Comparison of ENCODE assay signal across 19 cellular contexts in genomic region chr11:127199306-127199801, GRCh38.
DNase-seq lines count a peak whose midpoint lies in the region; ATAC-seq and TF ChIP-seq lines count a peak whose summit lies in the region.
"Had no signal": no experiment of that assay in that cellular context is flagged by ENCODE, and none has a peak within 500 bp of the region (broad histone marks: within the 10 kb centered on the region; RNA-seq: fewer than 3 reads in every experiment).

No MANE protein-coding gene starts in this region.

- H3K4me1 ChIP-seq in RWPE2 (ENCODE audit: insufficient read depth, poor library complexity, severe bottlenecking) (no peaks in the 10 kb centered on the region), mesendoderm (ENCODE audit: control insufficient read depth, low read depth, low read length) (no peaks in the 10 kb centered on the region), H9 (ENCODE audit: insufficient read depth, low read length) (no peaks in the 10 kb centered on the region)

- H3K9me3 Mint-ChIP-seq in activated T-helper 17 cell treated with anti-CD3 and anti-CD28 coated beads, Interleukin-2, amount 50 U/mL, for 72 hours = no peaks in the 10 kb centered on the region
- H3K9me3 Mint-ChIP-seq in H9 = peaks cover 6 to 18% of the 10 kb centered on the region in 2 experiments; a peak in 4 of 5 replicates

- H2BK15ac ChIP-seq in mesendoderm (replicated peaks; ENCODE audit: low read depth) (no peak overlapping the region), H9 (ENCODE audit: low read depth, low read length) (no peak overlapping the region)

- H3K4me1 Mint-ChIP-seq in activated T-helper 17 cell treated with anti-CD3 and anti-CD28 coated beads, Interleukin-2, amount 50 U/mL, for 72 hours = no peaks in the 10 kb centered on the region
- H3K4me1 Mint-ChIP-seq in H9 = peaks cover 0 to 3% of the 10 kb centered on the region in 2 experiments; a peak in 1 of 4 replicates
- H3K4me1 Mint-ChIP-seq: IgD-negative memory B cell had no signal

- no CpG with 5 or more reads among the region's 3 CpGs for WGBS in mesendoderm (ENCODE audit: extremely low coverage, insufficient coverage, low lambda C conversion rate)
- no CpG with 5 or more reads among the region's 3 CpGs for WGBS in H9 (ENCODE audit: extremely low coverage, insufficient read length, low lambda C conversion rate)

- H3K27me3 ChIP-seq in RWPE2 (ENCODE audit: insufficient read depth, poor library complexity, severe bottlenecking) = peaks cover 17% of the 10 kb centered on the region
- no peaks in the 10 kb centered on the region for H3K27me3 ChIP-seq in mesendoderm (ENCODE audit: insufficient read depth, low read length, poor library complexity)
- H3K27me3 ChIP-seq in H9 (ENCODE audit: insufficient read depth, low read length) = no peaks in the 10 kb centered on the region

- H2BK120ac ChIP-seq in mesendoderm (ENCODE audit: low read depth, low read length) = no peak overlapping the region
- no peak overlapping the region for H2BK120ac ChIP-seq in H9 (ENCODE audit: low read depth, low read length, poor library complexity, severe bottlenecking)

- no peaks in the 10 kb centered on the region for H3K9me3 ChIP-seq in RWPE2 (ENCODE audit: severe bottlenecking)
- no peaks in the 10 kb centered on the region for H3K9me3 ChIP-seq in H9 (ENCODE audit: control insufficient read depth, low read depth, low read length)

- H3T11ph ChIP-seq in H9 (ENCODE audit: low read length) = no peak overlapping the region

- H3K79me1 ChIP-seq in mesendoderm (ENCODE audit: low read length) (no peaks in the 10 kb centered on the region), H9 (ENCODE audit: insufficient read depth, low read depth, low read length, poor library complexity, severe bottlenecking) (no peaks in the 10 kb centered on the region)

- H3K14ac ChIP-seq in H9 (ENCODE audit: insufficient read depth, low read length) = no peak overlapping the region

- H3K79me2 ChIP-seq in mesendoderm (ENCODE audit: control insufficient read depth, insufficient read depth, low read length) (no peaks in the 10 kb centered on the region), H9 (ENCODE audit: insufficient read depth, low read length) (no peaks in the 10 kb centered on the region)

- H3K4me3 Mint-ChIP-seq in activated T-helper 17 cell treated with anti-CD3 and anti-CD28 coated beads, Interleukin-2, amount 50 U/mL, for 72 hours = no peak overlapping the region
- no peak overlapping the region for H3K4me3 Mint-ChIP-seq in H9
- H3K4me3 Mint-ChIP-seq: IgD-negative memory B cell had no signal

- no peak overlapping the region for H4K91ac ChIP-seq in H9 (ENCODE audit: insufficient read length, low read depth, low read length)

- H3K56ac ChIP-seq in mesendoderm (ENCODE audit: low read length) = no peak overlapping the region
- no peak overlapping the region for H3K56ac ChIP-seq in H9 (ENCODE audit: insufficient read length, low read depth, low read length)

- H3K18ac ChIP-seq in mesendoderm (ENCODE audit: low read length) (no peak overlapping the region), H9 (ENCODE audit: insufficient read length, low read depth, low read length) (no peak overlapping the region)

- no peak overlapping the region for H3K4ac ChIP-seq in mesendoderm (ENCODE audit: low read depth, low read length)
- H3K4ac ChIP-seq in H9 (ENCODE audit: low read depth, low read length) = no peak overlapping the region

- H2BK12ac ChIP-seq in H9 (ENCODE audit: insufficient read length, low read depth, low read length) = no peak overlapping the region

- no peak overlapping the region for H3K23ac ChIP-seq in mesendoderm (ENCODE audit: low read length)
- no peak overlapping the region for H3K23ac ChIP-seq in H9 (ENCODE audit: insufficient read length, low read depth, low read length)

- H3K27ac ChIP-seq in RWPE2 (ENCODE audit: poor library complexity, severe bottlenecking) (no peak overlapping the region), mesendoderm (ENCODE audit: low read depth, low read length) (no peak overlapping the region), H9 (ENCODE audit: insufficient read length, low read depth, low read length) (no peak overlapping the region)
- H3K27ac ChIP-seq: KMS-11, RWPE1 had no signal

- no peaks in the 10 kb centered on the region for H3K23me2 ChIP-seq in H9 (ENCODE audit: insufficient read length, low read depth, low read length, poor library complexity, severe bottlenecking)

- H4K8ac ChIP-seq in mesendoderm (ENCODE audit: low read depth, low read length) (no peak overlapping the region), H9 (replicated peaks; ENCODE audit: insufficient read length, low read depth, low read length) (no peak overlapping the region)

- DNase-seq in Daoy (ENCODE audit: low read depth) = peak; percentile 7
- DNase-seq in RWPE2 (ENCODE audit: low spot score) = no peak
- DNase-seq in epithelial cell of esophagus (ENCODE audit: low read depth) = peak; percentile 6
- peak; percentile 75 for DNase-seq in mesendoderm
- DNase-seq in glomerular visceral epithelial cell (ENCODE audit: extremely low spot score) = no peak
- no peak for DNase-seq in H9
- DNase-seq: Calu3, DMS79 treated with DMSO at 0.1 percent for 48 hours, NCI-H1092 treated with DMSO at 0.1 percent for 48 hours, NCI-H1436, NCI-H187 treated with DMSO at 0.1 percent for 48 hours, NCI-H446 treated with DMSO at 0.1 percent for 48 hours, NCI-H69 had no signal

- no peaks in the 10 kb centered on the region for H4K20me1 ChIP-seq in H9 (ENCODE audit: control insufficient read depth, insufficient read depth, insufficient read length)

- no peak overlapping the region for H3K27ac Mint-ChIP-seq in activated T-helper 17 cell treated with anti-CD3 and anti-CD28 coated beads, Interleukin-2, amount 50 U/mL, for 72 hours
- H3K27ac Mint-ChIP-seq in H9 = no peak overlapping the region
- H3K27ac Mint-ChIP-seq: IgD-negative memory B cell had no signal

- H3K4me2 ChIP-seq in mesendoderm (ENCODE audit: low read length) = no peak overlapping the region
- H3K4me2 ChIP-seq in H9 (ENCODE audit: insufficient read depth, insufficient read length, low read length) = no peak overlapping the region
- H3K4me2 ChIP-seq: KMS-11 had no signal

- H3K36me3 Mint-ChIP-seq in activated T-helper 17 cell treated with anti-CD3 and anti-CD28 coated beads, Interleukin-2, amount 50 U/mL, for 72 hours (ENCODE audit: low read depth) = no peaks in the 10 kb centered on the region
- H3K36me3 Mint-ChIP-seq in H9 (ENCODE audit: insufficient read depth in 1 of 3, low read depth in 3 of 3) = peaks cover 0 to 4% (median 0%) of the 10 kb centered on the region in 3 experiments; a peak in 1 of 7 replicates
- H3K36me3 Mint-ChIP-seq: IgD-negative memory B cell had no signal

- no peak overlapping the region for H4K5ac ChIP-seq in mesendoderm (ENCODE audit: low read length)
- H4K5ac ChIP-seq in H9 (ENCODE audit: insufficient read length, low read depth, low read length) = no peak overlapping the region

- H2BK5ac ChIP-seq in mesendoderm (ENCODE audit: low read length) = no peak overlapping the region
- no peak overlapping the region for H2BK5ac ChIP-seq in H9 (ENCODE audit: insufficient read length, low read length)

- 0 out of 3 replicates have a peak, but pooled peaks have one; percentile 36 for ATAC-seq in RWPE2 (ENCODE audit: low read depth)
- no peak for ATAC-seq in activated T-helper 17 cell treated with anti-CD3 and anti-CD28 coated beads, Interleukin-2, amount 50 U/mL, for 72 hours (replicated peaks)
- ATAC-seq: Panc1, SK-N-SH treated with all-trans-retinoic acid at 6 μM for 48 hours had no signal

- H3K27me3 Mint-ChIP-seq in activated T-helper 17 cell treated with anti-CD3 and anti-CD28 coated beads, Interleukin-2, amount 50 U/mL, for 72 hours = no peaks in the 10 kb centered on the region
- peaks cover 2% of the 10 kb centered on the region; the same call in 1 of the 2 replicates for H3K27me3 Mint-ChIP-seq in H9 (ENCODE audit: low read depth)
- H3K27me3 Mint-ChIP-seq: IgD-negative memory B cell had no signal

- TF ChIP-seq CTCF in RWPE2 (IDR thresholded peaks at IDR 0.05; ENCODE audit: poor library complexity, severe bottlenecking) (no peak), epithelial cell of esophagus (IDR thresholded peaks at IDR 0.05; ENCODE audit: insufficient read depth, low read depth, low read length, missing control alignments) (no peak), H9 (conservative IDR thresholded peaks at IDR 0.05) (no peak)

- H3K9ac ChIP-seq in mesendoderm (ENCODE audit: low read length) (no peak overlapping the region), H9 (ENCODE audit: extremely low read depth, insufficient read length, low read length) (no peak overlapping the region)
- H3K9ac ChIP-seq: KMS-11 had no signal

- no peak overlapping the region for H2BK20ac ChIP-seq in H9 (ENCODE audit: low read depth, low read length, poor library complexity, severe bottlenecking)

- no peaks in the 10 kb centered on the region for H3K36me3 ChIP-seq in RWPE2 (ENCODE audit: low read depth)
- H3K36me3 ChIP-seq in mesendoderm (ENCODE audit: control insufficient read depth, insufficient read depth, low read length) = no peaks in the 10 kb centered on the region

- H3K4me3 ChIP-seq in RWPE2 (ENCODE audit: severe bottlenecking) = no peak overlapping the region
- no peak overlapping the region for H3K4me3 ChIP-seq in epithelial cell of esophagus (ENCODE audit: low read length)
- no peak overlapping the region for H3K4me3 ChIP-seq in mesendoderm (ENCODE audit: low read length)

- no peak overlapping the region for H2AFZ ChIP-seq in H9 (ENCODE audit: low read length)

- H2AK5ac ChIP-seq in mesendoderm (ENCODE audit: low read length) (no peak overlapping the region), H9 (ENCODE audit: insufficient read length, low read length) (no peak overlapping the region)

Comparison
In these comparisons a context has a peak if more than half of its experiments do, and no peak if none do; other contexts are left out.
1. DNase-seq: peak in Daoy (single experiment), epithelial cell of esophagus (single experiment) and mesendoderm (single experiment); none in RWPE2 (single experiment), glomerular visceral epithelial cell (single experiment) and H9 (single experiment).